16 cellular contexts compared by ENCODE assay signal in the genomic region with DNA sequence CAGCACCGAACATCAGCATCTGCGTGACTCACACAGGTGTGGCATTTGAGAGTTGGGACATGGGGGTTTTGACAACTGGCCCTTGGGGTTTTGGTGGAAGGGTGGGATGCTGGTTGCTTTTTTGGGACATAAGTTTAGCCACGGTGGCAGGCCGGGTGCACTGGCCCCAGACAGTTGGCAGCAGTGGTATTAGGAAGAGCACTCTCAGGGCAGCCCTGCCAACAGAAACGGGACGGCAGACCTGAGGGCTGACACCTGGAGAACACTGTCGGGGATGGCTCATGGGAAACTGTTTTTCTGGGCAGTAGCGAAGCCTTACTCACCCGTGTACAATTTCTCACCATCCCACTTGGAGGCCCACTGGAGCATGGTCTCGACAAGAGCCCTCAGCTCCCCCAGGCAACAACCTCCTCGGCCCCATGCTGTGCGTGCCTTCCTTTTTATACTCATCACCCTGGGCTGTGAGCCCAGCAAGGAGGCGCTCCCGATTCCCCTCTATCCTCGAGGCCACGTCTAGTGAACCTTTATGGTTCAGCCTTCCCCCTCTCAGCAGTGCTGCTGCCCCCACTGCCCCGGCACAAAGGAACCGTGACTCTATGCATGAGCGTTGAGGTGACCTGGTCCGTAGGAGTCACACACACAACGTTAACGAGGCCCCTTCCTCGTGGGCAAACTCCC. TPM values are rescaled to one million over a fixed set of nuclear protein-coding genes. Genes with fewer than 3 reads are reported as not detected.
DNase-seq lines count a peak whose midpoint lies in the region; ATAC-seq and TF ChIP-seq lines count a peak whose summit lies in the region.
"Had no signal": no experiment of that assay in that cellular context is flagged by ENCODE, and none has a peak within 500 bp of the region (broad histone marks: within the 10 kb centered on the region; RNA-seq: fewer than 3 reads in every experiment).

No MANE protein-coding gene starts in this region.

- peak overlapping the region; percentile 31 for H3K27ac Mint-ChIP-seq in activated naive CD4-positive, alpha-beta T cell treated with anti-CD3 and anti-CD28 coated beads for 36 hours
- no peak overlapping the region for H3K27ac Mint-ChIP-seq in chondrocyte (ENCODE audit: unreplicated experiment)

- intact Hi-C loops in activated naive CD4-positive, alpha-beta T cell treated with anti-CD3 and anti-CD28 coated beads for 36 hours (cut with micrococcal nuclease), result no loop called here
- intact Hi-C loops in right lobe of liver (cut with DNase I) (no loop called here), thyroid gland (cut with DNase I) (no loop called here)

- no peak overlapping the region for H3K4me3 Mint-ChIP-seq in activated naive CD4-positive, alpha-beta T cell treated with anti-CD3 and anti-CD28 coated beads for 36 hours
- no peak overlapping the region for H3K4me3 Mint-ChIP-seq in chondrocyte (ENCODE audit: unreplicated experiment)

- no peaks in the 10 kb centered on the region for H3K9me3 ChIP-seq in right lobe of liver
- H3K9me3 ChIP-seq in thyroid gland, result no peaks in the 10 kb centered on the region
- H3K9me3 ChIP-seq: stomach had no signal

- no peaks in the 10 kb centered on the region for H3K9me3 Mint-ChIP-seq in activated naive CD4-positive, alpha-beta T cell treated with anti-CD3 and anti-CD28 coated beads for 36 hours
- no peaks in the 10 kb centered on the region for H3K9me3 Mint-ChIP-seq in chondrocyte (ENCODE audit: low read depth)

- peaks cover 0 to 16% (median 0%) of the 10 kb centered on the region in 4 donors for H3K4me1 ChIP-seq in right lobe of liver
- peaks cover 11 to 33% of the 10 kb centered on the region in 2 donors for H3K4me1 ChIP-seq in thyroid gland

- peaks cover 10% of the 10 kb centered on the region for H3K4me1 Mint-ChIP-seq in activated naive CD4-positive, alpha-beta T cell treated with anti-CD3 and anti-CD28 coated beads for 36 hours (ENCODE audit: low read depth)
- peaks cover 15% of the 10 kb centered on the region for H3K4me1 Mint-ChIP-seq in chondrocyte (ENCODE audit: low read depth)

- TF ChIP-seq CTCF in chondrocyte (IDR thresholded peaks at IDR 0.05) (no peak), right lobe of liver (IDR thresholded peaks at IDR 0.05) (no peak), thyroid gland (IDR thresholded peaks at IDR 0.05) (no peak)

- peaks cover 34% of the 10 kb centered on the region for H3K36me3 Mint-ChIP-seq in activated naive CD4-positive, alpha-beta T cell treated with anti-CD3 and anti-CD28 coated beads for 36 hours (ENCODE audit: low read depth)
- peaks cover 50% of the 10 kb centered on the region for H3K36me3 Mint-ChIP-seq in chondrocyte (ENCODE audit: low read depth)

- DNase-seq in activated naive CD4-positive, alpha-beta T cell treated with anti-CD3 and anti-CD28 coated beads for 36 hours, result peak; percentile 1
- no peak for DNase-seq in activated naive CD4-positive, alpha-beta T cell (lab: John Stamatoyannopoulos, UW)
- DNase-seq in chondrocyte (ENCODE audit: low spot score), result peak; percentile 77
- DNase-seq in right lobe of liver, result peak in 2 of 3 donors; percentile 9 to 31
- DNase-seq in thyroid gland, result peak; percentile 88 to 93
- no peak for DNase-seq in inferior parietal cortex (ENCODE audit: extremely low spot score)
- no peak for DNase-seq in hippocampal formation (lab: John Stamatoyannopoulos, UW)
- DNase-seq: ACHN; activated CD8-positive, alpha-beta memory T cell treated with anti-CD3 and anti-CD28 coated beads for 24 hours; activated gamma-delta T cell; nucleus accumbens; stomach; WERI-Rb-1 had no signal

- H3K27ac ChIP-seq in right lobe of liver, result no peak overlapping the region
- peak overlapping the region in 1 of 3 donors; percentile 72 for H3K27ac ChIP-seq in thyroid gland
- H3K27ac ChIP-seq: stomach, WERI-Rb-1 had no signal

- H3K4me3 ChIP-seq in right lobe of liver (no peak overlapping the region), thyroid gland (replicated peaks in 1 of 3) (no peak overlapping the region)
- H3K4me3 ChIP-seq: smooth muscle cell, stomach had no signal

- TF ChIP-seq POLR2A in right lobe of liver (IDR thresholded peaks at IDR 0.05) (no peak), thyroid gland (IDR thresholded peaks at IDR 0.05) (peak in 1 of 2 donors; percentile 17)

- no peak for ATAC-seq in right lobe of liver
- ATAC-seq in GM19035 (IDR thresholded peaks at IDR 0.05; ENCODE audit: unreplicated experiment), result no peak
- ATAC-seq: esophagus mucosa had no signal

- H3K27me3 Mint-ChIP-seq in activated naive CD4-positive, alpha-beta T cell treated with anti-CD3 and anti-CD28 coated beads for 36 hours (ENCODE audit: low read depth), result no peaks in the 10 kb centered on the region
- no peaks in the 10 kb centered on the region for H3K27me3 Mint-ChIP-seq in chondrocyte (ENCODE audit: low read depth)

- H3K36me3 ChIP-seq in right lobe of liver (peaks cover 18 to 79% (median 46%) of the 10 kb centered on the region in 4 donors), thyroid gland (peaks cover 82 to 86% of the 10 kb centered on the region in 2 donors)

- WGBS in right lobe of liver (ENCODE audit: insufficient coverage, low coverage, low lambda C conversion rate, missing lambda C conversion rate), result no CpG with 5 or more reads among the region's 23 CpGs
- WGBS in thyroid gland, 2 donors, result 50 to 61% methylated on average over 19 of the region's 23 CpGs

- no peaks in the 10 kb centered on the region for H3K27me3 ChIP-seq in right lobe of liver
- no peaks in the 10 kb centered on the region for H3K27me3 ChIP-seq in thyroid gland
- H3K27me3 ChIP-seq: stomach had no signal

- CTCF ChIA-PET in activated naive CD4-positive, alpha-beta T cell treated with anti-CD3 and anti-CD28 coated beads for 36 hours (lab: Charles Lee), result no interaction called here

RNA-seq across cellular contexts. Expression of gene WDR1, which starts 30.6 kb away (rescaled TPM):
- 100 to 1,000 TPM; 271 to 295 TPM for total RNA-seq in activated naive CD4-positive, alpha-beta T cell treated with anti-CD3 and anti-CD28 coated beads for 36 hours
- total RNA-seq in chondrocyte (312 to 483 TPM (median 462 TPM) in 3 replicates), right lobe of liver (100 to 1,000 TPM in 1 of 6 experiments, 10 to 100 TPM in 5; 65.1 to 149 (median 76.4) TPM), thyroid gland (100 to 1,000 TPM; 122 to 238 (median 213) TPM)

Comparison
In these comparisons a context has a peak if more than half of its experiments do, and no peak if none do; other contexts are left out.
1. DNase-seq: peak in activated naive CD4-positive, alpha-beta T cell treated with anti-CD3 and anti-CD28 coated beads for 36 hours (single experiment), chondrocyte (single experiment), right lobe of liver (2 of 3) and thyroid gland (2 of 2); none in activated naive CD4-positive, alpha-beta T cell (0 of 4), inferior parietal cortex (single experiment) and hippocampal formation (0 of 2).